ENCODE assay signal across 1 cellular context in the genomic region with DNA sequence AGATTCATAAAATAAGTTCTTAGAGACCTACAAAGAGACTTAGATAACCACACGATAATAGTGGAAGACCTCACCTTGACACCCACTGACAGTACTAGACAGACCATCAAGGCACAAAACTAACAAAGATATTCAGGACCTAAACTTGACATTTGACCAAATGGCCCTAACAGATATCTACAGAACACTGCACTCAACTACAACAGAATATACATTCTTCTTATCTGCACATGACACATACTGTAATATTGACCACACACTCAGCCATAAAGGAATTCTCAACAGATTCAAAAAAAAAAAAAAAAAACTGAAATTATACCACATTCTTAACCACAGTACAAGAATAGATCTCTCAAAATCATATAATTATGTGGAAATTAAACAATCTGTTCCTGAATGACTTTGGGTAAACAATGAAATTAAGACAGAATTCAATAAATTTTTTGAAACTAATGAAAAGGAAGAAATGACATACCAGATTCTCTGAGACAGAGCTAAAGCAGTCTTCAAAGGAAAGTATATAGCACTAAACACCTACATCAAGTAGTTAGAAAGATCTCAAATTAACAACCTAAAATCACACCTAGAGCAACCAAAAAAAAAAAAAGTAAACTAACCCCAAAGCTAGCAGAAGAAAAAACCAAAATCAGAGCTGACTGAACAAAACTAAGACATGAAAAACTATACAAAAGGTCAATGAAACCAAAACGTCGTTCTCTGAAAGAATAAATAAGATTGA.
TF ChIP-seq lines count a peak whose summit lies in the region.

No MANE protein-coding gene starts in this region.

TF ChIP-seq in IMR-90, 13 proteins besides CTCF, POLR2A, EP300 and RAD21:
- TF ChIP-seq CHD1 (IDR thresholded peaks at IDR 0.05; ENCODE audit: low read depth, low read length) (no peak), BHLHE40 (IDR thresholded peaks at IDR 0.05; ENCODE audit: low read depth, low read length) (no peak), MAFK (IDR thresholded peaks at IDR 0.05; ENCODE audit: low read depth, low read length) (no peak), NFE2L2 (IDR thresholded peaks at IDR 0.05; ENCODE audit: low read depth, low read length) (no peak), MAZ (IDR thresholded peaks at IDR 0.05; ENCODE audit: borderline replicate concordance, low read depth, low read length) (no peak), MXI1 (IDR thresholded peaks at IDR 0.05; ENCODE audit: borderline replicate concordance, low read depth, low read length) (no peak), RFX5 (IDR thresholded peaks at IDR 0.05; ENCODE audit: low read depth, low read length) (no peak), RCOR1 (IDR thresholded peaks at IDR 0.05; ENCODE audit: insufficient replicate concordance, low read length) (no peak), SMC3 (IDR thresholded peaks at IDR 0.05; ENCODE audit: low read depth, low read length) (no peak), FOS (IDR thresholded peaks at IDR 0.05; ENCODE audit: low read depth, low read length) (no peak)
- TF ChIP-seq, protein P1, sequence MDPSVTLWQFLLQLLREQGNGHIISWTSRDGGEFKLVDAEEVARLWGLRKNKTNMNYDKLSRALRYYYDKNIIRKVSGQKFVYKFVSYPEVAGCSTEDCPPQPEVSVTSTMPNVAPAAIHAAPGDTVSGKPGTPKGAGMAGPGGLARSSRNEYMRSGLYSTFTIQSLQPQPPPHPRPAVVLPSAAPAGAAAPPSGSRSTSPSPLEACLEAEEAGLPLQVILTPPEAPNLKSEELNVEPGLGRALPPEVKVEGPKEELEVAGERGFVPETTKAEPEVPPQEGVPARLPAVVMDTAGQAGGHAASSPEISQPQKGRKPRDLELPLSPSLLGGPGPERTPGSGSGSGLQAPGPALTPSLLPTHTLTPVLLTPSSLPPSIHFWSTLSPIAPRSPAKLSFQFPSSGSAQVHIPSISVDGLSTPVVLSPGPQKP (IDR thresholded peaks at IDR 0.05; ENCODE audit: borderline replicate concordance, low read depth, low read length), result no peak
- TF ChIP-seq, protein P2, sequence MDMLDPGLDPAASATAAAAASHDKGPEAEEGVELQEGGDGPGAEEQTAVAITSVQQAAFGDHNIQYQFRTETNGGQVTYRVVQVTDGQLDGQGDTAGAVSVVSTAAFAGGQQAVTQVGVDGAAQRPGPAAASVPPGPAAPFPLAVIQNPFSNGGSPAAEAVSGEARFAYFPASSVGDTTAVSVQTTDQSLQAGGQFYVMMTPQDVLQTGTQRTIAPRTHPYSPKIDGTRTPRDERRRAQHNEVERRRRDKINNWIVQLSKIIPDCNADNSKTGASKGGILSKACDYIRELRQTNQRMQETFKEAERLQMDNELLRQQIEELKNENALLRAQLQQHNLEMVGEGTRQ (IDR thresholded peaks at IDR 0.05; ENCODE audit: low read depth, low read length), result no peak
